1 cellular context compared by ENCODE assay signal in the genomic region with DNA sequence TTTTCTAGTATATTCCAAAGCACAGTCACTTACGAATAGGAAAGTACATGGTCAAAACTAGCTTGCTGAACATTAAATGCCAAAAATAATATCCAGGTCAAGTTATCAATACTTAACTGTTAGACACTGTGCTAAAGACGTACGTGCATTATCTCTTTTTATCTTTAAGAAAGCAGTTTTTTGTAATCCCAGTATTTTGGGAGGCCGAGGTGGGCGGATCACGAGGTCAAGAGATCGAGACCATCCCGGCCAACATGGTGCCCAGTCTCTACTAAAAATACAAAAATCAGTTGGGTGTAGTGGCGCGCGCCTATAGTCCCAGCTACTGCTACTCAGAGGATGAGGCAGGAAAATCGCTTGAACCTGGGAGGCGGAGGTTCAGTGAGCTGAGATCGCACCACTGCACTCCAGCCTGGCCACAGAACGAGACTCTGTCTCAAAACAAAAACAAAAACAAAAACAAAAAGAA.
TF ChIP-seq lines count a peak whose summit lies in the region.

No MANE protein-coding gene starts in this region.

TF ChIP-seq in HCT116, 20 proteins besides CTCF, POLR2A, EP300 and RAD21:
- no peak for TF ChIP-seq JUND (IDR thresholded peaks at IDR 0.05)
- TF ChIP-seq ZBTB33 (IDR thresholded peaks at IDR 0.05; ENCODE audit: extremely low read depth, insufficient replicate concordance, low read length), result no peak
- TF ChIP-seq CBX3 (IDR thresholded peaks at IDR 0.05; ENCODE audit: low read depth), result no peak
- no peak for TF ChIP-seq ATF3 (IDR thresholded peaks at IDR 0.05)
- no peak for TF ChIP-seq ZFX (IDR thresholded peaks at IDR 0.05)
- no peak for TF ChIP-seq CEBPB (IDR thresholded peaks at IDR 0.05; ENCODE audit: low read depth)
- no peak for TF ChIP-seq EZH2 (IDR thresholded peaks at IDR 0.05)
- TF ChIP-seq YY1 (IDR thresholded peaks at IDR 0.05; ENCODE audit: extremely low read depth, insufficient replicate concordance, low read depth, low read length), result no peak
- TF ChIP-seq SRF (IDR thresholded peaks at IDR 0.05; ENCODE audit: low read depth), result no peak
- no peak for TF ChIP-seq ELF1 (IDR thresholded peaks at IDR 0.05; ENCODE audit: borderline replicate concordance, low read depth)
- no peak for TF ChIP-seq EGR1 (IDR thresholded peaks at IDR 0.05; ENCODE audit: low read depth)
- TF ChIP-seq POLR2AphosphoS5 (IDR thresholded peaks at IDR 0.05; ENCODE audit: low read depth, low read length), result no peak
